ENCODE assay signal across 3 cellular contexts in the genomic region with DNA sequence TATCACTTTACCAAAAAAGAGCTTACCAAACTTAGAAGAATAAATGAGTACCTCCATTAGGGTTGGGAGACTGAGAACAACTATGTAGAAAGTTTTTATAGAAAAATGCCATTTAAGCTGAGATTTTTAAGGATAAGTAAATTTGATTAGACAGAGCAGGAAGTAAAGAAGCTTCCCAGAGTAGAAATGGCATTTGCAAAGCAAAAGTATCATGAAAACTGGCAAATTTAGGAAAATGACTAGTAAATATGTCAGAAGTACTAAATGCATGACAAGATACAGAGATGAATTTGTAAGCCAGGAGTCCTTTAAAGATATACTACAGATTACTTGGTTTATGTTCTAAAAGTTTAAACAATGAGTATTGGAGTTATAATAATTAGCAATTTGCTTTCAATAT.
"Had no signal": no experiment of that assay in that cellular context is flagged by ENCODE, and none has a peak within 500 bp of the region (broad histone marks: within the 10 kb centered on the region; RNA-seq: fewer than 3 reads in every experiment).

No MANE protein-coding gene starts in this region.

- ATAC-seq: GM12878 had no signal

- DNase-seq: GDM1, GF-D8 had no signal

- H3K4me3 ChIP-seq: GM12878 had no signal
